In the genomic region with DNA sequence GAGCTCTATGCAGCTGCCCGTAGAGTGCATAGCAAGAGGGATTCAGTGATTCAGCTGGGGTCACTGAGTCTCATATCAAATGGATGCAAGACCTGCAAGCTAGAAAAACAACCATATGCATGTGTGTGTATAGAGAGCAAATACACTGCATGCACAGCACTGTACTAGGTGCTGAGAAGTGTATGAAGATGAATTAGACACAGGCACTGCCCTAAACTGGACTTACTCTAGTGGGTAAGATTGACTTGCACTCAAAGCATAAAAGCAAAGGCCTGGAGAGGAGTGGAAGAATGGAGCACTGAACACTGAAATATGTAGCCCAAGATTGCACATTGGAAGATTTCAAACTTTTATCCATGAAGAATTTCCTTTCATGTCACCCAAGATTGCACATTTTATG, we compare ENCODE assay signal across 14 cellular contexts. TPM values are rescaled to one million over a fixed set of nuclear protein-coding genes. Genes with fewer than 3 reads are reported as not detected.
DNase-seq lines count a peak whose midpoint lies in the region; ATAC-seq and TF ChIP-seq lines count a peak whose summit lies in the region.
"Had no signal": no experiment of that assay in that cellular context is flagged by ENCODE, and none has a peak within 500 bp of the region (broad histone marks: within the 10 kb centered on the region; RNA-seq: fewer than 3 reads in every experiment).

No MANE protein-coding gene starts in this region.

- H3K4me1 ChIP-seq in breast epithelium = no peaks in the 10 kb centered on the region
- no peaks in the 10 kb centered on the region for H3K4me1 ChIP-seq in mesenchymal stem cell (ENCODE audit: control insufficient read depth, insufficient read depth, low read depth, low read length)
- peaks cover 8% of the 10 kb centered on the region for H3K4me1 ChIP-seq in upper lobe of right lung
- H3K4me1 ChIP-seq: SJCRH30 had no signal

- H4K91ac ChIP-seq in mesenchymal stem cell (ENCODE audit: low read length) = no peak overlapping the region

- POLR2A ChIA-PET in MCF 10A (lab: Yijun Ruan, JAX) = interaction anchor here (0.6 kb wide), 1 partner anchor 55 kb away, joined by 3 read pairs; no protein-coding TSS in a partner anchor

- H3K18ac ChIP-seq in mesenchymal stem cell (ENCODE audit: low read depth in 1 of 2, low read length in 2 of 2) = no peak overlapping the region

- H2BK5ac ChIP-seq in mesenchymal stem cell (ENCODE audit: low read depth, low read length, poor library complexity, severe bottlenecking) = no peak overlapping the region

- H3K27ac Mint-ChIP-seq in MCF 10A (ENCODE audit: low read depth, unreplicated experiment) = no peak overlapping the region
- peak overlapping the region; percentile 9 for H3K27ac Mint-ChIP-seq in activated T-helper 2 cell treated with anti-CD3 and anti-CD28 coated beads, Interferon-gamma antibody, Interleukin-2, Interleukin-4, amounts not matched to agents 10 μg/mL and 5 μg/mL and 100 μg/mL, durations not matched to agents 14 hours and 24 hours and 36 hours
- H3K27ac Mint-ChIP-seq: GM23338 had no signal

- H3K4me3 ChIP-seq in breast epithelium = peak overlapping the region; percentile 18 to 59 (median 25)
- H3K4me3 ChIP-seq in mesenchymal stem cell (ENCODE audit: insufficient read depth in 1 of 2, low read depth in 1 of 2, low read length in 2 of 2) = peak overlapping the region in 1 of 2 experiments; percentile 71
- peak overlapping the region; percentile 28 for H3K4me3 ChIP-seq in upper lobe of right lung
- H3K4me3 ChIP-seq: GM23338, MG63, SJCRH30 had no signal

- no peak overlapping the region for H3K14ac ChIP-seq in mesenchymal stem cell (ENCODE audit: low read length in 2 of 2)

- no peak overlapping the region for H3K4me2 ChIP-seq in mesenchymal stem cell (ENCODE audit: low read length, poor library complexity, severe bottlenecking)
- H3K4me2 ChIP-seq: GM23338 had no signal

- 100% methylated on average over 1 of the region's 1 CpG for WGBS in mesenchymal stem cell

- H4K8ac ChIP-seq in mesenchymal stem cell (ENCODE audit: low read length) = peak overlapping the region; percentile 37

- peaks cover 23% of the 10 kb centered on the region for H3K9me3 Mint-ChIP-seq in MCF 10A (ENCODE audit: unreplicated experiment)
- H3K9me3 Mint-ChIP-seq in activated T-helper 2 cell treated with anti-CD3 and anti-CD28 coated beads, Interferon-gamma antibody, Interleukin-2, Interleukin-4, amounts not matched to agents 10 μg/mL and 5 μg/mL and 100 μg/mL, durations not matched to agents 14 hours and 24 hours and 36 hours = peaks cover 16% of the 10 kb centered on the region

- BruUV-seq in MCF 10A (replicated peaks; lab: Mats Ljungman, UMichigan) = no TSS peak

- intact Hi-C loops in breast epithelium (cut with DNase I; ENCODE audit: low total_unique reads) = no loop called here
- intact Hi-C loops in MCF 10A (cut with micrococcal nuclease) = no loop called here
- intact Hi-C loops in activated T-helper 2 cell treated with anti-CD3 and anti-CD28 coated beads, Interferon-gamma antibody, Interleukin-2, Interleukin-4, amounts not matched to agents 10 μg/mL and 5 μg/mL and 100 μg/mL, durations not matched to agents 14 hours and 24 hours and 36 hours (cut with micrococcal nuclease) = no loop called here
- intact Hi-C loops in upper lobe of right lung (cut with DNase I) = no loop called here

- H3K23ac ChIP-seq in mesenchymal stem cell (ENCODE audit: low read length in 2 of 2) = no peak overlapping the region

- H3K36me3 Mint-ChIP-seq in MCF 10A (ENCODE audit: insufficient read depth, unreplicated experiment) = no peaks in the 10 kb centered on the region
- peaks cover 12% of the 10 kb centered on the region for H3K36me3 Mint-ChIP-seq in activated T-helper 2 cell treated with anti-CD3 and anti-CD28 coated beads, Interferon-gamma antibody, Interleukin-2, Interleukin-4, amounts not matched to agents 10 μg/mL and 5 μg/mL and 100 μg/mL, durations not matched to agents 14 hours and 24 hours and 36 hours (ENCODE audit: low read depth)

- H2BK120ac ChIP-seq in mesenchymal stem cell (ENCODE audit: low read depth, low read length) = no peak overlapping the region

- H2BK15ac ChIP-seq in mesenchymal stem cell (ENCODE audit: low read depth, poor library complexity, severe bottlenecking) = no peak overlapping the region

- no peak for TF ChIP-seq POLR2A in breast epithelium (IDR thresholded peaks at IDR 0.05)

- H3K27me3 ChIP-seq in breast epithelium = no peaks in the 10 kb centered on the region
- H3K27me3 ChIP-seq in mesenchymal stem cell (ENCODE audit: control insufficient read depth in 1 of 2, insufficient read depth in 1 of 2, low read length in 2 of 2) = no peaks in the 10 kb centered on the region
- H3K27me3 ChIP-seq in upper lobe of right lung = no peaks in the 10 kb centered on the region
- H3K27me3 ChIP-seq: MG63, SJCRH30 had no signal

- no peak overlapping the region for H3K4ac ChIP-seq in mesenchymal stem cell (ENCODE audit: low read depth in 1 of 2, low read length in 2 of 2)

- H3K4me1 Mint-ChIP-seq in MCF 10A (ENCODE audit: insufficient read depth, unreplicated experiment) = no peaks in the 10 kb centered on the region
- peaks cover 26% of the 10 kb centered on the region for H3K4me1 Mint-ChIP-seq in activated T-helper 2 cell treated with anti-CD3 and anti-CD28 coated beads, Interferon-gamma antibody, Interleukin-2, Interleukin-4, amounts not matched to agents 10 μg/mL and 5 μg/mL and 100 μg/mL, durations not matched to agents 14 hours and 24 hours and 36 hours (ENCODE audit: low read depth)
- H3K4me1 Mint-ChIP-seq: GM23338 had no signal

- no peak overlapping the region for H2BK12ac ChIP-seq in mesenchymal stem cell (ENCODE audit: low read length in 2 of 2)

- H3K9me3 ChIP-seq in breast epithelium (no peaks in the 10 kb centered on the region), mesenchymal stem cell (ENCODE audit: control insufficient read depth, low read length) (peaks cover 9% of the 10 kb centered on the region), upper lobe of right lung (no peaks in the 10 kb centered on the region)
- H3K9me3 ChIP-seq: MG63, SJCRH30 had no signal

- no peak overlapping the region for H3K4me3 Mint-ChIP-seq in MCF 10A (ENCODE audit: unreplicated experiment)
- H3K4me3 Mint-ChIP-seq in activated T-helper 2 cell treated with anti-CD3 and anti-CD28 coated beads, Interferon-gamma antibody, Interleukin-2, Interleukin-4, amounts not matched to agents 10 μg/mL and 5 μg/mL and 100 μg/mL, durations not matched to agents 14 hours and 24 hours and 36 hours (ENCODE audit: low read depth) = peak overlapping the region; percentile 79
- H3K4me3 Mint-ChIP-seq: GM23338 had no signal

- H2AFZ ChIP-seq in mesenchymal stem cell (ENCODE audit: low read depth, low read length) = no peak overlapping the region
- H2AFZ ChIP-seq: GM23338 had no signal

- CTCF ChIA-PET in MCF 10A (lab: Yijun Ruan, JAX) = interaction anchor here (0.8 kb wide), 1 partner anchor 94 kb away, joined by 6 read pairs; no protein-coding TSS in a partner anchor

- TF ChIP-seq CTCF in breast epithelium (IDR thresholded peaks at IDR 0.05) = no peak
- TF ChIP-seq CTCF in MCF 10A (IDR thresholded peaks at IDR 0.05; ENCODE audit: unreplicated experiment) = no peak
- TF ChIP-seq CTCF in upper lobe of right lung (IDR thresholded peaks at IDR 0.05) = no peak

- H3K27ac ChIP-seq in breast epithelium (no peak overlapping the region), mesenchymal stem cell (ENCODE audit: low read length, poor library complexity, severe bottlenecking) (no peak overlapping the region), upper lobe of right lung (no peak overlapping the region)
- H3K27ac ChIP-seq: SJCRH30 had no signal

- no peaks in the 10 kb centered on the region for H3K79me1 ChIP-seq in mesenchymal stem cell (replicated peaks; ENCODE audit: low read length, poor library complexity, severe bottlenecking)

- DNase-seq in breast epithelium (ENCODE audit: low spot score in 2 of 2) (no peak), MCF 10A (ENCODE audit: unreplicated experiment) (no peak), mesenchymal stem cell (no peak), upper lobe of right lung (no peak)
- no peak for DNase-seq in activated T-helper 2 cell treated with anti-CD3 and anti-CD28 coated beads, Interferon-gamma antibody, Interleukin-2, Interleukin-4, amounts not matched to agents 10 μg/mL and 5 μg/mL and 100 μg/mL, durations not matched to agents 14 hours and 24 hours and 36 hours (ENCODE audit: low spot score)
- DNase-seq: activated CD4-positive, alpha-beta T cell treated with anti-CD3 and anti-CD28 coated beads, Interleukin-2, amount 50 U/mL, for 1 hour; MG63; NCI-H510A; posterior cingulate gyrus; SJCRH30 had no signal

- H3K36me3 ChIP-seq in breast epithelium (no peaks in the 10 kb centered on the region), mesenchymal stem cell (ENCODE audit: control insufficient read depth in 1 of 2, insufficient read depth in 2 of 2, low read depth in 1 of 2, low read length in 2 of 2) (no peaks in the 10 kb centered on the region), upper lobe of right lung (no peaks in the 10 kb centered on the region)
- H3K36me3 ChIP-seq: MG63, SJCRH30 had no signal

- no peaks in the 10 kb centered on the region for H3K27me3 Mint-ChIP-seq in MCF 10A (ENCODE audit: insufficient read depth, unreplicated experiment)
- peaks cover 1% of the 10 kb centered on the region for H3K27me3 Mint-ChIP-seq in activated T-helper 2 cell treated with anti-CD3 and anti-CD28 coated beads, Interferon-gamma antibody, Interleukin-2, Interleukin-4, amounts not matched to agents 10 μg/mL and 5 μg/mL and 100 μg/mL, durations not matched to agents 14 hours and 24 hours and 36 hours (ENCODE audit: low read depth)

- no peak overlapping the region for H2AK5ac ChIP-seq in mesenchymal stem cell (ENCODE audit: low read length, severe bottlenecking)

- ATAC-seq in upper lobe of right lung (no peak), GM19463 (IDR thresholded peaks at IDR 0.05; ENCODE audit: unreplicated experiment) (no peak), GM19467 (IDR thresholded peaks at IDR 0.05; ENCODE audit: unreplicated experiment) (no peak), HG02938 (IDR thresholded peaks at IDR 0.05; ENCODE audit: unreplicated experiment) (no peak)
- ATAC-seq: GM23338 had no signal

- peak overlapping the region; percentile 86 for H3K9ac ChIP-seq in mesenchymal stem cell (ENCODE audit: low read length)

RNA-seq across cellular contexts. Expression of a gene that starts 5.5 kb away (rescaled TPM):
- total RNA-seq in breast epithelium = 10 to 100 TPM in 2 of 3 donors, 1 to 10 TPM in 1; 8.0 to 58.0 (median 29.5) TPM
- total RNA-seq in MCF 10A (2022) = 10.4 and 10.6 TPM in 2 replicates
- 35.3 and 40.0 TPM in 2 replicates for total RNA-seq in activated T-helper 2 cell treated with anti-CD3 and anti-CD28 coated beads, Interferon-gamma antibody, Interleukin-2, Interleukin-4, amounts not matched to agents 10 μg/mL and 5 μg/mL and 100 μg/mL, durations not matched to agents 14 hours and 24 hours and 36 hours
- 29.4 TPM for polyA plus RNA-seq in mesenchymal stem cell (2013, experiment 1 of 2)
- polyA plus RNA-seq in mesenchymal stem cell (2013, experiment 2 of 2) = 27.3 TPM
- 42.2 TPM for total RNA-seq in upper lobe of right lung
- total RNA-seq: GM23338 had no signal

RNA-seq across cellular contexts. Expression of a gene that starts 47.8 kb away (rescaled TPM):
- total RNA-seq in breast epithelium (10 to 100 TPM; 10.1 to 44.9 (median 22.9) TPM), MCF 10A (2022) (19.4 and 20.1 TPM in 2 replicates), upper lobe of right lung (46.6 TPM)
- total RNA-seq in activated T-helper 2 cell treated with anti-CD3 and anti-CD28 coated beads, Interferon-gamma antibody, Interleukin-2, Interleukin-4, amounts not matched to agents 10 μg/mL and 5 μg/mL and 100 μg/mL, durations not matched to agents 14 hours and 24 hours and 36 hours = 6.4 and 7.5 TPM in 2 replicates
- 5.6 TPM for polyA plus RNA-seq in mesenchymal stem cell (2013, experiment 1 of 2)
- 6.5 TPM for polyA plus RNA-seq in mesenchymal stem cell (2013, experiment 2 of 2)
- total RNA-seq: GM23338 had no signal

RNA-seq across cellular contexts. Expression of a gene that starts 55.4 kb away (rescaled TPM):
- 100 to 1,000 TPM in 2 of 3 donors, 10 to 100 TPM in 1; 53.0 to 219 (median 122) TPM for total RNA-seq in breast epithelium
- total RNA-seq in MCF 10A (2022) = 1.7 and 2.2 TPM in 2 replicates
- 71.9 and 74.1 TPM in 2 replicates for total RNA-seq in activated T-helper 2 cell treated with anti-CD3 and anti-CD28 coated beads, Interferon-gamma antibody, Interleukin-2, Interleukin-4, amounts not matched to agents 10 μg/mL and 5 μg/mL and 100 μg/mL, durations not matched to agents 14 hours and 24 hours and 36 hours
- polyA plus RNA-seq in mesenchymal stem cell (2013, experiment 1 of 2) = 29.7 TPM
- 29.3 TPM for polyA plus RNA-seq in mesenchymal stem cell (2013, experiment 2 of 2)
- 40.8 TPM for total RNA-seq in upper lobe of right lung
- total RNA-seq: GM23338 had no signal
- polyA plus RNA-seq: GM23338 had no signal

Comparison
In these comparisons a context has a peak if more than half of its experiments do, and no peak if none do; other contexts are left out.
1. RNA of a gene that starts 55.4 kb away (total RNA-seq): 53.0 to 219 TPM in breast epithelium, 71.9 to 74.1 TPM in activated T-helper 2 cell treated with anti-CD3 and anti-CD28 coated beads, Interferon-gamma antibody, Interleukin-2, Interleukin-4, amounts not matched to agents 10 μg/mL and 5 μg/mL and 100 μg/mL, durations not matched to agents 14 hours and 24 hours and 36 hours and 40.8 TPM in upper lobe of right lung (single experiment); 1.7 to 2.2 TPM in MCF 10A; every median in the first group is over 10 times any median in the second.